In genomic region chr22:35311551-35311999, GRCh38 we compare ENCODE assay signal across 10 cellular contexts. TPM values are rescaled to one million over a fixed set of nuclear protein-coding genes. Genes with fewer than 3 reads are reported as not detected.
DNase-seq lines count a peak whose midpoint lies in the region; ATAC-seq and TF ChIP-seq lines count a peak whose summit lies in the region.
"Had no signal": no experiment of that assay in that cellular context is flagged by ENCODE, and none has a peak within 500 bp of the region (broad histone marks: within the 10 kb centered on the region; RNA-seq: fewer than 3 reads in every experiment).

No MANE protein-coding gene starts in this region.

- H3K27ac ChIP-seq in cardiac muscle cell = peak overlapping the region; percentile 85
- H3K27ac ChIP-seq in RWPE2 (ENCODE audit: poor library complexity, severe bottlenecking) = peak overlapping the region; percentile 55
- peak overlapping the region; percentile 54 to 75 (median 62) for H3K27ac ChIP-seq in transverse colon

- no peak for TF ChIP-seq EP300 in transverse colon (IDR thresholded peaks at IDR 0.05; ENCODE audit: low read depth)

- H3K9me3 ChIP-seq in cardiac muscle cell (ENCODE audit: low read depth) (no peaks in the 10 kb centered on the region), RWPE2 (ENCODE audit: severe bottlenecking) (peaks cover 3% of the 10 kb centered on the region), transverse colon (no peaks in the 10 kb centered on the region)

- no peak for DNase-seq in cardiac muscle cell (ENCODE audit: low read depth in 1 of 2, low spot score in 1 of 2)
- no peak for DNase-seq in left cardiac atrium
- DNase-seq in RWPE2 (ENCODE audit: low spot score) = no peak
- peak; percentile 15 for DNase-seq in kidney tubule cell (ENCODE audit: low spot score)
- no peak for DNase-seq in transverse colon
- DNase-seq in stimulated activated CD4-positive, alpha-beta T cell treated with anti-CD3 and anti-CD28 coated beads, Interleukin-4, amount 100 ng/mL, for 24 hours = no peak
- DNase-seq: NCI-H2227 treated with DMSO at 0.1 percent for 48 hours; stimulated activated CD4-positive, alpha-beta T cell treated with anti-CD3 and anti-CD28 coated beads, Interleukin-12 subunit alpha, Interleukin-12 subunit beta, amount 100 ng/mL, for 4 hours had no signal

- TF ChIP-seq POLR2A in transverse colon (IDR thresholded peaks at IDR 0.05) = no peak

- in situ Hi-C loops in transverse colon (cut with MboI; ENCODE audit: low pct_ligation_motif_present in 1 of 4, low pct_unique_long_range_greater_than_20kb in 1 of 4, low sequenced_read_pairs in 3 of 4) = no loop called here

- 88% methylated on average over 8 of the region's 8 CpGs; no CpG with 5 or more reads in 1 of the 2 donors for WGBS in transverse colon (ENCODE audit: low coverage in 1 of 2), 2 donors

- H3K4me1 ChIP-seq in cardiac muscle cell (ENCODE audit: low read depth) = peaks cover 36% of the 10 kb centered on the region
- H3K4me1 ChIP-seq in RWPE2 (ENCODE audit: insufficient read depth, poor library complexity, severe bottlenecking) = peaks cover 20% of the 10 kb centered on the region
- peaks cover 42 to 69% (median 57%) of the 10 kb centered on the region in 4 donors for H3K4me1 ChIP-seq in transverse colon

- ATAC-seq in left cardiac atrium (no peak), RWPE2 (ENCODE audit: low read depth) (no peak), GM21367 (IDR thresholded peaks at IDR 0.05; ENCODE audit: unreplicated experiment) (no peak), HG02759 (IDR thresholded peaks at IDR 0.05; ENCODE audit: unreplicated experiment) (no peak)

- no peaks in the 10 kb centered on the region for H3K27me3 ChIP-seq in cardiac muscle cell
- H3K27me3 ChIP-seq in RWPE2 (ENCODE audit: insufficient read depth, poor library complexity, severe bottlenecking) = no peaks in the 10 kb centered on the region
- H3K27me3 ChIP-seq in transverse colon = no peaks in the 10 kb centered on the region

- H3K4me3 ChIP-seq in cardiac muscle cell = no peak overlapping the region
- no peak overlapping the region for H3K4me3 ChIP-seq in RWPE2 (ENCODE audit: severe bottlenecking)
- H3K4me3 ChIP-seq in transverse colon = no peak overlapping the region

- intact Hi-C loops in left cardiac atrium (cut with DNase I) = no loop called here
- intact Hi-C loops in transverse colon (cut with DNase I; ENCODE audit: low total_unique reads) = no loop called here

- TF ChIP-seq CTCF in cardiac muscle cell (IDR thresholded peaks at IDR 0.05; ENCODE audit: low read depth, low read length) = no peak
- TF ChIP-seq CTCF in RWPE2 (IDR thresholded peaks at IDR 0.05; ENCODE audit: poor library complexity, severe bottlenecking) = no peak
- no peak for TF ChIP-seq CTCF in transverse colon (IDR thresholded peaks at IDR 0.05)

- H3K36me3 ChIP-seq in cardiac muscle cell (no peaks in the 10 kb centered on the region), RWPE2 (ENCODE audit: low read depth) (no peaks in the 10 kb centered on the region), transverse colon (no peaks in the 10 kb centered on the region)

RNA-seq across cellular contexts. Expression of gene TOM1, which starts 11.9 kb away (rescaled TPM):
- total RNA-seq in cardiac muscle cell (66.3 and 107 TPM in 2 replicates), left cardiac atrium (10 to 100 TPM; 45.1 to 57.9 TPM), transverse colon (100 to 1,000 TPM in 2 of 4 donors, 10 to 100 TPM in 2; 56.3 to 183 (median 104) TPM)
- 76.2 and 84.9 TPM in 2 replicates for polyA plus RNA-seq in cardiac muscle cell

RNA-seq across cellular contexts. Expression of gene HMGXB4, which starts 54.3 kb away (rescaled TPM):
- total RNA-seq in cardiac muscle cell (8.1 and 17.7 TPM in 2 replicates), left cardiac atrium (10 to 100 TPM in 1 of 2 donors, 1 to 10 TPM in 1; 8.8 to 10.3 TPM), transverse colon (10 to 100 TPM; 14.0 to 43.4 (median 26.2) TPM)
- polyA plus RNA-seq in cardiac muscle cell = 16.8 and 21.1 TPM in 2 replicates
